ENCODE assay signal across 22 cellular contexts in genomic region chr4:155400893-155401292, GRCh38. TPM values are rescaled to one million over a fixed set of nuclear protein-coding genes. Genes with fewer than 3 reads are reported as not detected.
DNase-seq lines count a peak whose midpoint lies in the region; ATAC-seq and TF ChIP-seq lines count a peak whose summit lies in the region.
"Had no signal": no experiment of that assay in that cellular context is flagged by ENCODE, and none has a peak within 500 bp of the region (broad histone marks: within the 10 kb centered on the region; RNA-seq: fewer than 3 reads in every experiment).

No MANE protein-coding gene starts in this region.

- no peak overlapping the region for H4K91ac ChIP-seq in trophoblast cell (ENCODE audit: low read depth, low read length)

- intact Hi-C loops in Right ventricle myocardium inferior (cut with DNase I) (no loop called here), right cardiac atrium (cut with DNase I) (loop anchor here in 2 of 4 donors (10.0 kb wide), 2 partner anchors 384 to 554 kb away; partner anchors contain the start of gene CTSO (in 1 of the 2)), left ventricle myocardium superior (cut with micrococcal nuclease) (loop anchor here (10.0 kb wide), 1 partner anchor 384 kb away; no protein-coding TSS in a partner anchor), esophagus muscularis mucosa (cut with DNase I) (loop anchor here (10.0 kb wide), 1 partner anchor 554 kb away; the partner anchor contains the start of gene CTSO)

- no peak overlapping the region for H3K9ac ChIP-seq in trophoblast cell (ENCODE audit: low read length)
- H3K9ac ChIP-seq: BLaER1 treated with 17β-estradiol and CSF1 and Interleukin-3, amounts not matched to agents 10 nM and 100 nM had no signal

- no peak for TF ChIP-seq CTCF in right atrium auricular region (IDR thresholded peaks at IDR 0.05)
- TF ChIP-seq CTCF in esophagus muscularis mucosa (IDR thresholded peaks at IDR 0.05) = no peak

- H3K27ac ChIP-seq in right cardiac atrium (ENCODE audit: low read length) = no peak overlapping the region
- no peak overlapping the region for H3K27ac ChIP-seq in right atrium auricular region
- H3K27ac ChIP-seq in esophagus muscularis mucosa (replicated peaks in 1 of 4) = no peak overlapping the region
- H3K27ac ChIP-seq in trophoblast cell (ENCODE audit: low read depth, low read length) = no peak overlapping the region
- H3K27ac ChIP-seq: A549; BLaER1 treated with 17β-estradiol and CSF1 and Interleukin-3, amounts not matched to agents 10 nM and 100 nM had no signal

- H3K27me3 ChIP-seq in right cardiac atrium (ENCODE audit: control insufficient read depth, insufficient read depth) (no peaks in the 10 kb centered on the region), right atrium auricular region (no peaks in the 10 kb centered on the region), esophagus muscularis mucosa (no peaks in the 10 kb centered on the region), trophoblast cell (ENCODE audit: insufficient read depth, low read length) (no peaks in the 10 kb centered on the region)
- H3K27me3 ChIP-seq: BE2C; BLaER1 treated with 17β-estradiol and CSF1 and Interleukin-3, amounts not matched to agents 10 nM and 100 nM had no signal

- H4K8ac ChIP-seq in trophoblast cell (ENCODE audit: low read depth, low read length) = no peak overlapping the region

- H3K4me1 ChIP-seq in right cardiac atrium (ENCODE audit: control insufficient read depth, insufficient read depth, low read length) (no peaks in the 10 kb centered on the region), right atrium auricular region (no peaks in the 10 kb centered on the region), esophagus muscularis mucosa (peaks cover 0 to 24% (median 18%) of the 10 kb centered on the region in 4 donors), trophoblast cell (ENCODE audit: control insufficient read depth in 1 of 2, insufficient read depth in 2 of 2, low read length in 2 of 2) (no peaks in the 10 kb centered on the region)
- H3K4me1 ChIP-seq: BE2C; BLaER1 treated with 17β-estradiol and CSF1 and Interleukin-3, amounts not matched to agents 10 nM and 100 nM had no signal

- no peak overlapping the region for H4K12ac ChIP-seq in trophoblast cell (ENCODE audit: low read depth, low read length)

- no peak for TF ChIP-seq POLR2A in esophagus muscularis mucosa (IDR thresholded peaks at IDR 0.05; ENCODE audit: low read depth)

- no peak overlapping the region for H3K4me2 ChIP-seq in trophoblast cell (ENCODE audit: low read length)
- H3K4me2 ChIP-seq: A549; BLaER1 treated with 17β-estradiol and CSF1 and Interleukin-3, amounts not matched to agents 10 nM and 100 nM had no signal

- H3K23ac ChIP-seq in trophoblast cell (ENCODE audit: low read length) = no peak overlapping the region

- no peaks in the 10 kb centered on the region for H3K79me1 ChIP-seq in trophoblast cell (ENCODE audit: low read length)

- DNase-seq in Right ventricle myocardium inferior (ENCODE audit: missing footprints) (no peak), right cardiac atrium (no peak), left ventricle myocardium superior (no peak), right atrium auricular region (ENCODE audit: low spot score) (no peak), esophagus muscularis mucosa (ENCODE audit: extremely low spot score) (peak; percentile 12), SKM-1 (lab: John Stamatoyannopoulos, UW; ENCODE audit: unreplicated experiment) (no peak), trophoblast cell (no peak)
- DNase-seq: 8988T; ACHN; AML-193; BE2C; Calu3; CD4-positive, alpha-beta memory T cell; COR-L47; DMS53; DMS79 treated with DMSO at 0.1 percent for 48 hours; GF-D8; GOT3; HFFc6 had no signal

- H2AK5ac ChIP-seq in trophoblast cell (ENCODE audit: low read length) = no peak overlapping the region

- no peak overlapping the region for H3K4me3 ChIP-seq in right cardiac atrium (ENCODE audit: low read length)
- H3K4me3 ChIP-seq in right atrium auricular region = no peak overlapping the region
- no peak overlapping the region for H3K4me3 ChIP-seq in esophagus muscularis mucosa
- no peak overlapping the region for H3K4me3 ChIP-seq in trophoblast cell (ENCODE audit: low read depth, low read length)
- H3K4me3 ChIP-seq: A549; BLaER1 treated with 17β-estradiol and CSF1 and Interleukin-3, amounts not matched to agents 10 nM and 100 nM; HAP-1 had no signal

- 33% methylated on average over 2 of the region's 2 CpGs for WGBS in right cardiac atrium
- WGBS in esophagus muscularis mucosa = 46% methylated on average over 2 of the region's 2 CpGs
- no CpG with 5 or more reads among the region's 2 CpGs for WGBS in trophoblast cell (ENCODE audit: extremely low coverage, insufficient coverage, insufficient read length)

- H3K4ac ChIP-seq in trophoblast cell (ENCODE audit: low read depth, low read length) = no peak overlapping the region

- H2BK12ac ChIP-seq in trophoblast cell (ENCODE audit: low read length) = no peak overlapping the region

- ATAC-seq in Right ventricle myocardium inferior (peak; percentile 50), right cardiac atrium (no peak), left ventricle myocardium superior (peak; percentile 62)
- ATAC-seq: A549 had no signal

- H3K14ac ChIP-seq in trophoblast cell (ENCODE audit: low read length) = no peak overlapping the region

- no peaks in the 10 kb centered on the region for H3K79me2 ChIP-seq in trophoblast cell (ENCODE audit: control insufficient read depth, insufficient read depth, low read length, poor library complexity)

- no peak for TF ChIP-seq EP300 in esophagus muscularis mucosa (IDR thresholded peaks at IDR 0.05)

- no peak overlapping the region for H2BK5ac ChIP-seq in trophoblast cell (ENCODE audit: low read depth, low read length, poor library complexity)

- H3K9me3 ChIP-seq in right cardiac atrium (ENCODE audit: control insufficient read depth, low read length) = no peaks in the 10 kb centered on the region
- no peaks in the 10 kb centered on the region for H3K9me3 ChIP-seq in right atrium auricular region
- no peaks in the 10 kb centered on the region for H3K9me3 ChIP-seq in esophagus muscularis mucosa
- peaks cover 4% of the 10 kb centered on the region for H3K9me3 ChIP-seq in trophoblast cell (ENCODE audit: insufficient read depth, low read depth, low read length)
- H3K9me3 ChIP-seq: A549; BE2C; BLaER1 treated with 17β-estradiol and CSF1 and Interleukin-3, amounts not matched to agents 10 nM and 100 nM; HAP-1 had no signal

- no peak overlapping the region for H3K18ac ChIP-seq in trophoblast cell (ENCODE audit: low read length)

- H3K36me3 ChIP-seq in right atrium auricular region (no peaks in the 10 kb centered on the region), esophagus muscularis mucosa (no peaks in the 10 kb centered on the region), trophoblast cell (ENCODE audit: control insufficient read depth in 1 of 2, insufficient read depth in 2 of 2, low read length in 2 of 2) (no peaks in the 10 kb centered on the region)
- H3K36me3 ChIP-seq: BE2C; BLaER1 treated with 17β-estradiol and CSF1 and Interleukin-3, amounts not matched to agents 10 nM and 100 nM; HAP-1 had no signal

- no peak overlapping the region for H2BK120ac ChIP-seq in trophoblast cell (ENCODE audit: insufficient read depth, low read length, poor library complexity)

- H2AFZ ChIP-seq in trophoblast cell (ENCODE audit: insufficient read depth, low read length, poor library complexity) = no peak overlapping the region

RNA-seq across cellular contexts. Expression of gene MAP9, which starts 24.1 kb away (rescaled TPM):
- 7.3 TPM for total RNA-seq in Right ventricle myocardium inferior
- 10 to 100 TPM in 1 of 4 donors, 1 to 10 TPM in 3; 7.0 to 12.2 (median 9.2) TPM for total RNA-seq in right cardiac atrium
- polyA plus RNA-seq in right cardiac atrium = 3.1 TPM
- 9.9 TPM for total RNA-seq in left ventricle myocardium superior
- 1 to 10 TPM; 4.5 to 9.5 TPM for total RNA-seq in right atrium auricular region
- 10 to 100 TPM in 2 of 4 donors, 1 to 10 TPM in 2; 7.6 to 11.4 (median 10.1) TPM for total RNA-seq in esophagus muscularis mucosa
- polyA plus RNA-seq in trophoblast cell (2013) = 10.6 and 10.9 TPM in 2 replicates

Comparison
In these comparisons a context has a peak if more than half of its experiments do, and no peak if none do; other contexts are left out.
1. ATAC-seq: peak in Right ventricle myocardium inferior (single experiment) and left ventricle myocardium superior (single experiment); none in right cardiac atrium (0 of 2).